Comparison of ENCODE assay signal across 6 cellular contexts in genomic region chr17:75865409-75866188, GRCh38. TPM values are rescaled to one million over a fixed set of nuclear protein-coding genes. Genes with fewer than 3 reads are reported as not detected.
DNase-seq lines count a peak whose midpoint lies in the region; ATAC-seq and TF ChIP-seq lines count a peak whose summit lies in the region.
"Not testable (repeated sequence)": the region's sequence is repeated elsewhere in the genome, so short reads cannot be mapped to it uniquely, and the experiment has no call there.

No MANE protein-coding gene starts in this region.

- peaks cover 27% of the 10 kb centered on the region for H3K4me1 Mint-ChIP-seq in CD4-positive, alpha-beta T cell (ENCODE audit: low read depth)
- peaks cover 21% of the 10 kb centered on the region for H3K4me1 Mint-ChIP-seq in activated T-helper 1 cell treated with anti-CD3 and anti-CD28 coated beads, Interleukin-12 subunit alpha, Interleukin-12 subunit beta, Interleukin-2, Interleukin-4 antibody, amounts not matched to agents 30 ng/mL and 10 ng/mL and 1 ng/mL, durations not matched to agents 14 hours and 24 hours and 36 hours (ENCODE audit: low read depth)
- peaks cover 10 to 29% (median 22%) of the 10 kb centered on the region in 7 donors for H3K4me1 Mint-ChIP-seq in naive thymus-derived CD4-positive, alpha-beta T cell

- DNase-seq in CD4-positive, alpha-beta T cell; activated T-helper 1 cell treated with anti-CD3 and anti-CD28 coated beads, Interleukin-12 subunit alpha, Interleukin-12 subunit beta, Interleukin-2, Interleukin-4 antibody, amounts not matched to agents 30 ng/mL and 10 ng/mL and 1 ng/mL, durations not matched to agents 14 hours and 24 hours and 36 hours (ENCODE audit: low spot score); esophagus squamous epithelium (lab: John Stamatoyannopoulos, UW); naive thymus-derived CD4-positive, alpha-beta T cell: not testable (repeated sequence)
- DNase-seq in RPMI8226, result peak; percentile 74

- H3K27me3 ChIP-seq in CD4-positive, alpha-beta T cell (ENCODE audit: control insufficient read depth, insufficient read depth, low read length); esophagus squamous epithelium; naive thymus-derived CD4-positive, alpha-beta T cell (ENCODE audit: control insufficient read depth in 2 of 2, insufficient read depth in 2 of 2, low read length in 2 of 2): not testable (repeated sequence)
- peaks cover 0 to 13% (median 0%) of the 10 kb centered on the region in 5 donors for H3K27me3 ChIP-seq in subcutaneous abdominal adipose tissue (ENCODE audit: control insufficient read depth in 5 of 5, insufficient read depth in 4 of 5, low read length in 5 of 5)

- not testable (repeated sequence) for H3K4me3 Mint-ChIP-seq in CD4-positive, alpha-beta T cell
- peak overlapping the region; percentile 50 for H3K4me3 Mint-ChIP-seq in activated T-helper 1 cell treated with anti-CD3 and anti-CD28 coated beads, Interleukin-12 subunit alpha, Interleukin-12 subunit beta, Interleukin-2, Interleukin-4 antibody, amounts not matched to agents 30 ng/mL and 10 ng/mL and 1 ng/mL, durations not matched to agents 14 hours and 24 hours and 36 hours
- H3K4me3 Mint-ChIP-seq in naive thymus-derived CD4-positive, alpha-beta T cell, result peak overlapping the region in 4 of 10 donors; percentile 2 to 72 (median 29)

- H3K9me3 Mint-ChIP-seq in CD4-positive, alpha-beta T cell; activated T-helper 1 cell treated with anti-CD3 and anti-CD28 coated beads, Interleukin-12 subunit alpha, Interleukin-12 subunit beta, Interleukin-2, Interleukin-4 antibody, amounts not matched to agents 30 ng/mL and 10 ng/mL and 1 ng/mL, durations not matched to agents 14 hours and 24 hours and 36 hours; naive thymus-derived CD4-positive, alpha-beta T cell: not testable (repeated sequence)

- POLR2A ChIA-PET in CD4-positive, alpha-beta T cell (lab: Charles Lee), result interaction anchor here (0.9 to 1.6 kb wide), 5 partner anchors 10 to 89 kb away, joined by 3 to 22 read pairs (median 6); partner anchors contain the start of genes TRIM65 and WBP2
- POLR2A ChIA-PET in naive thymus-derived CD4-positive, alpha-beta T cell (lab: Charles Lee), result interaction anchor here (0.7 to 20.0 kb wide), 3 partner anchors 8 to 24 kb away, joined by 3 to 354 read pairs (median 354); partner anchors contain the start of genes TRIM47 and WBP2

- not testable (repeated sequence) for H3K9me3 ChIP-seq in CD4-positive, alpha-beta T cell (ENCODE audit: control insufficient read depth, low read length); esophagus squamous epithelium; naive thymus-derived CD4-positive, alpha-beta T cell (ENCODE audit: control insufficient read depth in 2 of 3, low read length in 3 of 3); subcutaneous abdominal adipose tissue (ENCODE audit: control insufficient read depth in 5 of 5, low read length in 5 of 5)

- not testable (repeated sequence) for H3K27ac ChIP-seq in CD4-positive, alpha-beta T cell (ENCODE audit: low read depth, low read length); naive thymus-derived CD4-positive, alpha-beta T cell (ENCODE audit: low read depth, low read length)
- H3K27ac ChIP-seq in esophagus squamous epithelium, result peak overlapping the region; percentile 66 to 81 (median 72)
- H3K27ac ChIP-seq in subcutaneous abdominal adipose tissue (ENCODE audit: low read depth, low read length), result peak overlapping the region; percentile 23

- not testable (repeated sequence) for TF ChIP-seq POLR2A in esophagus squamous epithelium (IDR thresholded peaks at IDR 0.05)

- H3K27ac Mint-ChIP-seq in CD4-positive, alpha-beta T cell, result peak overlapping the region; percentile 77
- H3K27ac Mint-ChIP-seq in activated T-helper 1 cell treated with anti-CD3 and anti-CD28 coated beads, Interleukin-12 subunit alpha, Interleukin-12 subunit beta, Interleukin-2, Interleukin-4 antibody, amounts not matched to agents 30 ng/mL and 10 ng/mL and 1 ng/mL, durations not matched to agents 14 hours and 24 hours and 36 hours, result peak overlapping the region; percentile 82
- peak overlapping the region in 7 of 9 donors; percentile 8 to 93 (median 75) for H3K27ac Mint-ChIP-seq in naive thymus-derived CD4-positive, alpha-beta T cell

- not testable (repeated sequence) for ATAC-seq in CD4-positive, alpha-beta T cell (ENCODE audit: poor library complexity); naive thymus-derived CD4-positive, alpha-beta T cell

- CTCF ChIA-PET in CD4-positive, alpha-beta T cell (lab: Charles Lee), result interaction anchor here (1.3 to 1.9 kb wide), 3 partner anchors 11 to 21 kb away, joined by 3 to 16 read pairs (median 3); partner anchors contain the start of genes TRIM47 and UNC13D
- CTCF ChIA-PET in naive thymus-derived CD4-positive, alpha-beta T cell (lab: Charles Lee), result interaction anchor here (0.9 to 1.3 kb wide), 3 partner anchors 9 to 112 kb away, joined by 3 to 7 read pairs (median 4); partner anchors contain the start of gene WBP2

- not testable (repeated sequence) for H3K4me3 ChIP-seq in esophagus squamous epithelium; naive thymus-derived CD4-positive, alpha-beta T cell (ENCODE audit: low read length); subcutaneous abdominal adipose tissue (ENCODE audit: low read depth in 1 of 5, low read length in 5 of 5)

- 72 to 76% methylated on average over 13 to 17 of the region's 17 CpGs for WGBS in esophagus squamous epithelium, 2 donors

- intact Hi-C loops in CD4-positive, alpha-beta T cell (cut with DNase I, micrococcal nuclease); activated T-helper 1 cell treated with anti-CD3 and anti-CD28 coated beads, Interleukin-12 subunit alpha, Interleukin-12 subunit beta, Interleukin-2, Interleukin-4 antibody, amounts not matched to agents 30 ng/mL and 10 ng/mL and 1 ng/mL, durations not matched to agents 14 hours and 24 hours and 36 hours (cut with micrococcal nuclease); esophagus squamous epithelium (cut with DNase I); naive thymus-derived CD4-positive, alpha-beta T cell (cut with micrococcal nuclease): not testable (repeated sequence)

- not testable (repeated sequence) for H3K27me3 Mint-ChIP-seq in CD4-positive, alpha-beta T cell; activated T-helper 1 cell treated with anti-CD3 and anti-CD28 coated beads, Interleukin-12 subunit alpha, Interleukin-12 subunit beta, Interleukin-2, Interleukin-4 antibody, amounts not matched to agents 30 ng/mL and 10 ng/mL and 1 ng/mL, durations not matched to agents 14 hours and 24 hours and 36 hours (ENCODE audit: insufficient read depth); naive thymus-derived CD4-positive, alpha-beta T cell

- H3K36me3 ChIP-seq in esophagus squamous epithelium; naive thymus-derived CD4-positive, alpha-beta T cell (ENCODE audit: control insufficient read depth in 2 of 3, insufficient read depth in 3 of 3, low read length in 3 of 3); subcutaneous abdominal adipose tissue (ENCODE audit: control insufficient read depth in 5 of 5, insufficient read depth in 5 of 5, low read length in 5 of 5): not testable (repeated sequence)

- not testable (repeated sequence) for TF ChIP-seq CTCF in CD4-positive, alpha-beta T cell (IDR thresholded peaks at IDR 0.05); esophagus squamous epithelium (IDR thresholded peaks at IDR 0.05)

- H3K4me1 ChIP-seq in esophagus squamous epithelium, result peaks cover 19 to 63% (median 47%) of the 10 kb centered on the region in 3 donors
- peaks cover 11 to 18% of the 10 kb centered on the region in 2 donors for H3K4me1 ChIP-seq in naive thymus-derived CD4-positive, alpha-beta T cell (ENCODE audit: control insufficient read depth in 2 of 2, insufficient read depth in 2 of 2, low read length in 2 of 2)
- peaks cover 9 to 28% (median 21%) of the 10 kb centered on the region in 5 donors for H3K4me1 ChIP-seq in subcutaneous abdominal adipose tissue (ENCODE audit: control insufficient read depth in 5 of 5, insufficient read depth in 5 of 5, low read length in 5 of 5)

- not testable (repeated sequence) for H3K36me3 Mint-ChIP-seq in CD4-positive, alpha-beta T cell (ENCODE audit: low read depth); activated T-helper 1 cell treated with anti-CD3 and anti-CD28 coated beads, Interleukin-12 subunit alpha, Interleukin-12 subunit beta, Interleukin-2, Interleukin-4 antibody, amounts not matched to agents 30 ng/mL and 10 ng/mL and 1 ng/mL, durations not matched to agents 14 hours and 24 hours and 36 hours (ENCODE audit: low read depth); naive thymus-derived CD4-positive, alpha-beta T cell

- H3K9ac ChIP-seq in subcutaneous abdominal adipose tissue (ENCODE audit: low read length in 5 of 5), result not testable (repeated sequence)

RNA-seq across cellular contexts. Expression of gene WBP2, which starts 10.5 kb away (rescaled TPM):
- 100 to 1,000 TPM in 1 of 2 experiments, 10 to 100 TPM in 1; 98.5 to 114 TPM for total RNA-seq in CD4-positive, alpha-beta T cell
- total RNA-seq in activated T-helper 1 cell treated with anti-CD3 and anti-CD28 coated beads, Interleukin-12 subunit alpha, Interleukin-12 subunit beta, Interleukin-2, Interleukin-4 antibody, amounts not matched to agents 30 ng/mL and 10 ng/mL and 1 ng/mL, durations not matched to agents 14 hours and 24 hours and 36 hours, result 68.8 and 74.4 TPM in 2 replicates
- total RNA-seq in esophagus squamous epithelium, result 10 to 100 TPM; 24.9 to 44.2 (median 36.9) TPM
- 100 to 1,000 TPM in 3 of 5 experiments, 10 to 100 TPM in 2; 87.7 to 159 (median 112) TPM for total RNA-seq in naive thymus-derived CD4-positive, alpha-beta T cell
- polyA plus RNA-seq in naive thymus-derived CD4-positive, alpha-beta T cell, result 10 to 100 TPM; 84.8 to 99.4 TPM

RNA-seq across cellular contexts. Expression of gene TRIM47, which starts 12.8 kb away (rescaled TPM):
- total RNA-seq in CD4-positive, alpha-beta T cell, result 1 to 10 TPM; 2.3 to 2.8 TPM
- total RNA-seq in activated T-helper 1 cell treated with anti-CD3 and anti-CD28 coated beads, Interleukin-12 subunit alpha, Interleukin-12 subunit beta, Interleukin-2, Interleukin-4 antibody, amounts not matched to agents 30 ng/mL and 10 ng/mL and 1 ng/mL, durations not matched to agents 14 hours and 24 hours and 36 hours, result 30.5 and 32.7 TPM in 2 replicates
- 10 to 100 TPM; 19.5 to 33.4 (median 25.5) TPM for total RNA-seq in esophagus squamous epithelium
- total RNA-seq in naive thymus-derived CD4-positive, alpha-beta T cell, result 10 to 100 TPM in 1 of 5 experiments, 1 to 10 TPM in 4; 2.5 to 25.6 (median 8.7) TPM
- 1 to 10 TPM; 6.3 to 7.7 TPM for polyA plus RNA-seq in naive thymus-derived CD4-positive, alpha-beta T cell

RNA-seq across cellular contexts. Expression of gene UNC13D, which starts 21.4 kb away (rescaled TPM):
- total RNA-seq in CD4-positive, alpha-beta T cell, result 100 to 1,000 TPM; 110 to 112 TPM
- 185 and 186 TPM in 2 replicates for total RNA-seq in activated T-helper 1 cell treated with anti-CD3 and anti-CD28 coated beads, Interleukin-12 subunit alpha, Interleukin-12 subunit beta, Interleukin-2, Interleukin-4 antibody, amounts not matched to agents 30 ng/mL and 10 ng/mL and 1 ng/mL, durations not matched to agents 14 hours and 24 hours and 36 hours
- total RNA-seq in esophagus squamous epithelium, result 10 to 100 TPM; 16.5 to 21.5 (median 16.9) TPM
- 100 to 1,000 TPM; 145 to 201 (median 152) TPM for total RNA-seq in naive thymus-derived CD4-positive, alpha-beta T cell
- polyA plus RNA-seq in naive thymus-derived CD4-positive, alpha-beta T cell, result 10 to 100 TPM; 44.5 to 83.3 TPM

RNA-seq across cellular contexts. Expression of gene TRIM65, which starts 31.2 kb away (rescaled TPM):
- total RNA-seq in CD4-positive, alpha-beta T cell, result 10 to 100 TPM in 1 of 2 experiments, 1 to 10 TPM in 1; 9.9 to 11.7 TPM
- total RNA-seq in activated T-helper 1 cell treated with anti-CD3 and anti-CD28 coated beads, Interleukin-12 subunit alpha, Interleukin-12 subunit beta, Interleukin-2, Interleukin-4 antibody, amounts not matched to agents 30 ng/mL and 10 ng/mL and 1 ng/mL, durations not matched to agents 14 hours and 24 hours and 36 hours, result 45.0 and 53.7 TPM in 2 replicates
- 10 to 100 TPM; 17.3 to 24.6 (median 19.6) TPM for total RNA-seq in esophagus squamous epithelium
- total RNA-seq in naive thymus-derived CD4-positive, alpha-beta T cell, result 10 to 100 TPM; 20.9 to 37.7 (median 29.6) TPM
- 10 to 100 TPM; 14.9 to 29.6 TPM for polyA plus RNA-seq in naive thymus-derived CD4-positive, alpha-beta T cell

RNA-seq across cellular contexts. Expression of gene MRPL38, which starts 39.1 kb away (rescaled TPM):
- 100 to 1,000 TPM; 146 to 147 TPM for total RNA-seq in CD4-positive, alpha-beta T cell
- 151 and 160 TPM in 2 replicates for total RNA-seq in activated T-helper 1 cell treated with anti-CD3 and anti-CD28 coated beads, Interleukin-12 subunit alpha, Interleukin-12 subunit beta, Interleukin-2, Interleukin-4 antibody, amounts not matched to agents 30 ng/mL and 10 ng/mL and 1 ng/mL, durations not matched to agents 14 hours and 24 hours and 36 hours
- 10 to 100 TPM; 40.2 to 49.2 (median 41.0) TPM for total RNA-seq in esophagus squamous epithelium
- total RNA-seq in naive thymus-derived CD4-positive, alpha-beta T cell, result 100 to 1,000 TPM in 4 of 5 experiments, 10 to 100 TPM in 1; 81.0 to 154 (median 128) TPM
- 10 to 100 TPM; 64.6 to 72.2 TPM for polyA plus RNA-seq in naive thymus-derived CD4-positive, alpha-beta T cell
